ENCODE assay signal across 1 cellular context in the genomic region with DNA sequence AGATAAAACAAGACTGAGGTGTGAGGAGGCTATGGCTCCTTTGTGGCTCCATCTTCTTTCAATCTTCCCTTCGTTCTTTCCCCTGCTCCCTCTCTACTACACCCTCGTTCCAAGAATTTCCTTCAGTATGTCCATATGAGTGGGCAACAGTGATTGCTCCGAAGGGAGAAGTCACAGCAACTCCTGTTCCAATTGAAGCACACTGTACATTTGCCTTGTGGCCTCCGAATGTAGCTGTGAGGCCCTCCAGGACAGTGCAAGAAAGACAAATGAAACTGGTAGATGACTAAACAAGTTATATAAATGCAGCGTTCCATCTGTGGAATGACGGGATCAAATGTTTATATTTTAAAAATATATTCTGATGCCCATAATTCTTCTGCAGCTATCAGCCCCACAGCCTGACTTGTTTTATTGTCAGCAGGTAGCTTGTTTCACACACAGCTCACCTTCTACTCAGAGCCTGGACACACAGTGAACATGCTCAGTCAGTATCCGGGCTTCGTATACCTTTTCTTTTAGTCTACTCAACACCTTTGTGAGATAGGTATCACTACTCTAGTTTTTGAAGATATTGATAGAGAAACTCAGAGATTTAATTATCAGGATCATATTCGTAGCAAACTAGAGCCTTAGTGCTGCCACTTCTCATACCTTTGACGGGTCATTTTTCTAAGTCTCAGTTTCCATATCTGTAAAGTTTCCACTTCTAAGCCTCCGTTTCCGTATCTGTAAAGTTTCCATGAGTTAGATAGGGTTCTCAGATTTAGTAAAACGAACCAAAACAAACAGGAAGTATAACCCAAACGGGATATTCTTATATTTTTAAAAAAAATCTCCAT.
TF ChIP-seq lines count a peak whose summit lies in the region.

No MANE protein-coding gene starts in this region.

TF ChIP-seq in K562, 482 proteins besides CTCF, POLR2A, EP300 and RAD21 (continued from another document):
- TF ChIP-seq, protein P1, sequence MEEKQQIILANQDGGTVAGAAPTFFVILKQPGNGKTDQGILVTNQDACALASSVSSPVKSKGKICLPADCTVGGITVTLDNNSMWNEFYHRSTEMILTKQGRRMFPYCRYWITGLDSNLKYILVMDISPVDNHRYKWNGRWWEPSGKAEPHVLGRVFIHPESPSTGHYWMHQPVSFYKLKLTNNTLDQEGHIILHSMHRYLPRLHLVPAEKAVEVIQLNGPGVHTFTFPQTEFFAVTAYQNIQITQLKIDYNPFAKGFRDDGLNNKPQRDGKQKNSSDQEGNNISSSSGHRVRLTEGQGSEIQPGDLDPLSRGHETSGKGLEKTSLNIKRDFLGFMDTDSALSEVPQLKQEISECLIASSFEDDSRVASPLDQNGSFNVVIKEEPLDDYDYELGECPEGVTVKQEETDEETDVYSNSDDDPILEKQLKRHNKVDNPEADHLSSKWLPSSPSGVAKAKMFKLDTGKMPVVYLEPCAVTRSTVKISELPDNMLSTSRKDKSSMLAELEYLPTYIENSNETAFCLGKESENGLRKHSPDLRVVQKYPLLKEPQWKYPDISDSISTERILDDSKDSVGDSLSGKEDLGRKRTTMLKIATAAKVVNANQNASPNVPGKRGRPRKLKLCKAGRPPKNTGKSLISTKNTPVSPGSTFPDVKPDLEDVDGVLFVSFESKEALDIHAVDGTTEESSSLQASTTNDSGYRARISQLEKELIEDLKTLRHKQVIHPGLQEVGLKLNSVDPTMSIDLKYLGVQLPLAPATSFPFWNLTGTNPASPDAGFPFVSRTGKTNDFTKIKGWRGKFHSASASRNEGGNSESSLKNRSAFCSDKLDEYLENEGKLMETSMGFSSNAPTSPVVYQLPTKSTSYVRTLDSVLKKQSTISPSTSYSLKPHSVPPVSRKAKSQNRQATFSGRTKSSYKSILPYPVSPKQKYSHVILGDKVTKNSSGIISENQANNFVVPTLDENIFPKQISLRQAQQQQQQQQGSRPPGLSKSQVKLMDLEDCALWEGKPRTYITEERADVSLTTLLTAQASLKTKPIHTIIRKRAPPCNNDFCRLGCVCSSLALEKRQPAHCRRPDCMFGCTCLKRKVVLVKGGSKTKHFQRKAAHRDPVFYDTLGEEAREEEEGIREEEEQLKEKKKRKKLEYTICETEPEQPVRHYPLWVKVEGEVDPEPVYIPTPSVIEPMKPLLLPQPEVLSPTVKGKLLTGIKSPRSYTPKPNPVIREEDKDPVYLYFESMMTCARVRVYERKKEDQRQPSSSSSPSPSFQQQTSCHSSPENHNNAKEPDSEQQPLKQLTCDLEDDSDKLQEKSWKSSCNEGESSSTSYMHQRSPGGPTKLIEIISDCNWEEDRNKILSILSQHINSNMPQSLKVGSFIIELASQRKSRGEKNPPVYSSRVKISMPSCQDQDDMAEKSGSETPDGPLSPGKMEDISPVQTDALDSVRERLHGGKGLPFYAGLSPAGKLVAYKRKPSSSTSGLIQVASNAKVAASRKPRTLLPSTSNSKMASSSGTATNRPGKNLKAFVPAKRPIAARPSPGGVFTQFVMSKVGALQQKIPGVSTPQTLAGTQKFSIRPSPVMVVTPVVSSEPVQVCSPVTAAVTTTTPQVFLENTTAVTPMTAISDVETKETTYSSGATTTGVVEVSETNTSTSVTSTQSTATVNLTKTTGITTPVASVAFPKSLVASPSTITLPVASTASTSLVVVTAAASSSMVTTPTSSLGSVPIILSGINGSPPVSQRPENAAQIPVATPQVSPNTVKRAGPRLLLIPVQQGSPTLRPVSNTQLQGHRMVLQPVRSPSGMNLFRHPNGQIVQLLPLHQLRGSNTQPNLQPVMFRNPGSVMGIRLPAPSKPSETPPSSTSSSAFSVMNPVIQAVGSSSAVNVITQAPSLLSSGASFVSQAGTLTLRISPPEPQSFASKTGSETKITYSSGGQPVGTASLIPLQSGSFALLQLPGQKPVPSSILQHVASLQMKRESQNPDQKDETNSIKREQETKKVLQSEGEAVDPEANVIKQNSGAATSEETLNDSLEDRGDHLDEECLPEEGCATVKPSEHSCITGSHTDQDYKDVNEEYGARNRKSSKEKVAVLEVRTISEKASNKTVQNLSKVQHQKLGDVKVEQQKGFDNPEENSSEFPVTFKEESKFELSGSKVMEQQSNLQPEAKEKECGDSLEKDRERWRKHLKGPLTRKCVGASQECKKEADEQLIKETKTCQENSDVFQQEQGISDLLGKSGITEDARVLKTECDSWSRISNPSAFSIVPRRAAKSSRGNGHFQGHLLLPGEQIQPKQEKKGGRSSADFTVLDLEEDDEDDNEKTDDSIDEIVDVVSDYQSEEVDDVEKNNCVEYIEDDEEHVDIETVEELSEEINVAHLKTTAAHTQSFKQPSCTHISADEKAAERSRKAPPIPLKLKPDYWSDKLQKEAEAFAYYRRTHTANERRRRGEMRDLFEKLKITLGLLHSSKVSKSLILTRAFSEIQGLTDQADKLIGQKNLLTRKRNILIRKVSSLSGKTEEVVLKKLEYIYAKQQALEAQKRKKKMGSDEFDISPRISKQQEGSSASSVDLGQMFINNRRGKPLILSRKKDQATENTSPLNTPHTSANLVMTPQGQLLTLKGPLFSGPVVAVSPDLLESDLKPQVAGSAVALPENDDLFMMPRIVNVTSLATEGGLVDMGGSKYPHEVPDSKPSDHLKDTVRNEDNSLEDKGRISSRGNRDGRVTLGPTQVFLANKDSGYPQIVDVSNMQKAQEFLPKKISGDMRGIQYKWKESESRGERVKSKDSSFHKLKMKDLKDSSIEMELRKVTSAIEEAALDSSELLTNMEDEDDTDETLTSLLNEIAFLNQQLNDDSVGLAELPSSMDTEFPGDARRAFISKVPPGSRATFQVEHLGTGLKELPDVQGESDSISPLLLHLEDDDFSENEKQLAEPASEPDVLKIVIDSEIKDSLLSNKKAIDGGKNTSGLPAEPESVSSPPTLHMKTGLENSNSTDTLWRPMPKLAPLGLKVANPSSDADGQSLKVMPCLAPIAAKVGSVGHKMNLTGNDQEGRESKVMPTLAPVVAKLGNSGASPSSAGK (IDR thresholded peaks at IDR 0.05): peak; percentile 65
- no peak for TF ChIP-seq YY1 (IDR thresholded peaks at IDR 0.05; ENCODE audit: borderline replicate concordance in 1 of 3, control insufficient read depth in 1 of 3, extremely low read depth in 1 of 3, insufficient read depth in 3 of 3, insufficient read length in 1 of 3, insufficient replicate concordance in 2 of 3, low read depth in 1 of 3, low read length in 2 of 3)
- TF ChIP-seq ZNF778 (CRISPR knock-in tag; IDR thresholded peaks at IDR 0.05): no peak
- TF ChIP-seq L3MBTL2 (IDR thresholded peaks at IDR 0.05): peak; percentile 42; the same call in 1 of the 2 replicates
- TF ChIP-seq, protein P2, sequence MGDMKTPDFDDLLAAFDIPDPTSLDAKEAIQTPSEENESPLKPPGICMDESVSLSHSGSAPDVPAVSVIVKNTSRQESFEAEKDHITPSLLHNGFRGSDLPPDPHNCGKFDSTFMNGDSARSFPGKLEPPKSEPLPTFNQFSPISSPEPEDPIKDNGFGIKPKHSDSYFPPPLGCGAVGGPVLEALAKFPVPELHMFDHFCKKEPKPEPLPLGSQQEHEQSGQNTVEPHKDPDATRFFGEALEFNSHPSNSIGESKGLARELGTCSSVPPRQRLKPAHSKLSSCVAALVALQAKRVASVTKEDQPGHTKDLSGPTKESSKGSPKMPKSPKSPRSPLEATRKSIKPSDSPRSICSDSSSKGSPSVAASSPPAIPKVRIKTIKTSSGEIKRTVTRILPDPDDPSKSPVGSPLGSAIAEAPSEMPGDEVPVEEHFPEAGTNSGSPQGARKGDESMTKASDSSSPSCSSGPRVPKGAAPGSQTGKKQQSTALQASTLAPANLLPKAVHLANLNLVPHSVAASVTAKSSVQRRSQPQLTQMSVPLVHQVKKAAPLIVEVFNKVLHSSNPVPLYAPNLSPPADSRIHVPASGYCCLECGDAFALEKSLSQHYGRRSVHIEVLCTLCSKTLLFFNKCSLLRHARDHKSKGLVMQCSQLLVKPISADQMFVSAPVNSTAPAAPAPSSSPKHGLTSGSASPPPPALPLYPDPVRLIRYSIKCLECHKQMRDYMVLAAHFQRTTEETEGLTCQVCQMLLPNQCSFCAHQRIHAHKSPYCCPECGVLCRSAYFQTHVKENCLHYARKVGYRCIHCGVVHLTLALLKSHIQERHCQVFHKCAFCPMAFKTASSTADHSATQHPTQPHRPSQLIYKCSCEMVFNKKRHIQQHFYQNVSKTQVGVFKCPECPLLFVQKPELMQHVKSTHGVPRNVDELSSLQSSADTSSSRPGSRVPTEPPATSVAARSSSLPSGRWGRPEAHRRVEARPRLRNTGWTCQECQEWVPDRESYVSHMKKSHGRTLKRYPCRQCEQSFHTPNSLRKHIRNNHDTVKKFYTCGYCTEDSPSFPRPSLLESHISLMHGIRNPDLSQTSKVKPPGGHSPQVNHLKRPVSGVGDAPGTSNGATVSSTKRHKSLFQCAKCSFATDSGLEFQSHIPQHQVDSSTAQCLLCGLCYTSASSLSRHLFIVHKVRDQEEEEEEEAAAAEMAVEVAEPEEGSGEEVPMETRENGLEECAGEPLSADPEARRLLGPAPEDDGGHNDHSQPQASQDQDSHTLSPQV (IDR thresholded peaks at IDR 0.05): peak; percentile 24; the same call in 1 of the 2 replicates
- 0 out of 2 replicates have a peak, but pooled peaks have one; percentile 9 for TF ChIP-seq SOX6 (IDR thresholded peaks at IDR 0.05)
- TF ChIP-seq ZNF766 (CRISPR knock-in tag; conservative IDR thresholded peaks at IDR 0.05): 0 out of 2 replicates have a peak, but pooled peaks have one; percentile 65
- TF ChIP-seq ZNF79 (CRISPR knock-in tag; IDR thresholded peaks at IDR 0.05; ENCODE audit: low read depth): no peak
TF ChIP-seq in K562: peak in this region for 8.
